In the genomic region with DNA sequence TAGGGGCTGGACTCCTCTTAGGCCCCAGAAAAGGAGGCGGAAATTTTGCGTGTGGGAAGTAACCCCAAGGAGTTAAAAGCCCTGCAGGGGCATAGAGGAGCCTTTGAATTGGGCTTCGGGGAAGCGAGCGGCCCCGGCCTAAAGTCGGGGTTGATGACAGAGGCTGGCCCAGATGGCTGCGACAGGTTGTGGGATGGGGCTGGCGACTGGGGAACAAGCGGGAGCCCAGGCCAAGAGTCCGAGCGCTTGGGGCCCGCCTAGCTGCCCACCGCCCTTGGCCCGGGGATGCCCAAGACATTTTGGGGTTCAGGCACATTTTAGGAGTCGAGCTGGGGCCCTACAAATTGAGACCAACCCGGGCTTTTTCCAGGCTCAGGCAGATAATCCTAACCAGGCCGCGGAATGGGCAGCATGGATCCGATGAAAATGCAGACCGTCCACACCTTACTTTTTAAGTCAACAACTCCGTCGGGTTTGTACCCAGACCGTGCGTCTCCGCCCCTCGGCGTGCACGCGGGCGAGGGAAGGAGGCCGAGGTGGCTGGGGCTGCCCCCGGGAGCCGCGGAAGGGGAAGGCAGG, we compare ENCODE assay signal across 1 cellular context.
TF ChIP-seq lines count a peak whose summit lies in the region.

No MANE protein-coding gene starts in this region.

TF ChIP-seq in endothelial cell of umbilical vein, 7 proteins besides CTCF, POLR2A, EP300 and RAD21 (continued from another document):
- TF ChIP-seq GATA2 (IDR thresholded peaks at IDR 0.05; ENCODE audit: insufficient read depth, insufficient read length, low read depth, low read length): no peak
